20 cellular contexts compared by ENCODE assay signal in genomic region chr7:105906169-105906568, GRCh38.
"Had no signal": no experiment of that assay in that cellular context is flagged by ENCODE, and none has a peak within 500 bp of the region (broad histone marks: within the 10 kb centered on the region; RNA-seq: fewer than 3 reads in every experiment).

No MANE protein-coding gene starts in this region.

- H3K4me3 ChIP-seq: breast epithelium, heart left ventricle, right atrium auricular region, testis, upper lobe of right lung had no signal

- H3K27ac Mint-ChIP-seq: activated CD4-positive, alpha-beta T cell treated with anti-CD3 and anti-CD28 coated beads, Interleukin-2, amount 10 ng/mL, durations not matched to agents 24 days and 14 days; activated naive CD8-positive, alpha-beta T cell treated with anti-CD3 and anti-CD28 coated beads, Interleukin-2, amount 10 ng/mL, durations not matched to agents 7 days and 5 days; memory B cell; natural killer cell; stimulated activated naive CD8-positive, alpha-beta T cell treated with anti-CD3 and anti-CD28 coated beads, Interleukin-15, Interleukin-2, amounts not matched to agents 100 ng/mL and 50 ng/mL, for 24 hours; T-helper 2 cell treated with Interferon-gamma antibody and Interleukin-4, amounts not matched to agents 5 μg/mL and 100 μg/mL, for 36 hours had no signal

- H3K27me3 ChIP-seq: breast epithelium, heart left ventricle, right atrium auricular region, testis, upper lobe of right lung had no signal

- H3K36me3 ChIP-seq: breast epithelium, right atrium auricular region, upper lobe of right lung had no signal

- H3K4me1 ChIP-seq: breast epithelium, right atrium auricular region, testis, upper lobe of right lung had no signal

- H3K4me1 Mint-ChIP-seq: activated CD4-positive, alpha-beta T cell treated with anti-CD3 and anti-CD28 coated beads, Interleukin-2, amount 10 ng/mL, durations not matched to agents 24 days and 14 days; memory B cell had no signal

- H3K36me3 Mint-ChIP-seq: activated naive CD8-positive, alpha-beta T cell treated with anti-CD3 and anti-CD28 coated beads, Interleukin-2, amount 10 ng/mL, durations not matched to agents 7 days and 5 days had no signal

- H3K27ac ChIP-seq: breast epithelium, right atrium auricular region, testis, upper lobe of right lung had no signal

- DNase-seq: activated CD4-positive, alpha-beta T cell treated with anti-CD3 and anti-CD28 coated beads, Interleukin-2, amount 10 ng/mL, durations not matched to agents 24 days and 14 days; activated CD4-positive, CD25-positive, alpha-beta regulatory T cell; activated CD8-positive, alpha-beta memory T cell treated with anti-CD3 and anti-CD28 coated beads for 24 hours; activated gamma-delta T cell treated with Interleukin-2 at 50 U/mL for 16 hours; activated naive CD8-positive, alpha-beta T cell treated with anti-CD3 and anti-CD28 coated beads, Interleukin-2, amount 10 ng/mL, durations not matched to agents 7 days and 5 days; aorta; dermis blood vessel endothelial cell; effector memory CD8-positive, alpha-beta T cell; heart left ventricle; left ventricle myocardium superior; natural killer cell; small intestine; testis; upper lobe of right lung had no signal

- FAIRE-seq: frontal cortex, small intestine had no signal

- ATAC-seq: effector memory CD8-positive, alpha-beta T cell; heart left ventricle; natural killer cell; upper lobe of right lung had no signal

- H3K9me3 Mint-ChIP-seq: effector memory CD8-positive, alpha-beta T cell had no signal

- H3K4me3 Mint-ChIP-seq: activated CD4-positive, alpha-beta T cell treated with anti-CD3 and anti-CD28 coated beads, Interleukin-2, amount 10 ng/mL, durations not matched to agents 24 days and 14 days; activated naive CD8-positive, alpha-beta T cell treated with anti-CD3 and anti-CD28 coated beads, Interleukin-2, amount 10 ng/mL, durations not matched to agents 7 days and 5 days; effector memory CD8-positive, alpha-beta T cell; memory B cell; natural killer cell; stimulated activated naive CD8-positive, alpha-beta T cell treated with anti-CD3 and anti-CD28 coated beads, Interleukin-15, Interleukin-2, amounts not matched to agents 100 ng/mL and 50 ng/mL, for 24 hours; T-helper 2 cell treated with Interferon-gamma antibody and Interleukin-4, amounts not matched to agents 5 μg/mL and 100 μg/mL, for 36 hours had no signal

- H3K27me3 Mint-ChIP-seq: memory B cell had no signal
